In the genomic region with DNA sequence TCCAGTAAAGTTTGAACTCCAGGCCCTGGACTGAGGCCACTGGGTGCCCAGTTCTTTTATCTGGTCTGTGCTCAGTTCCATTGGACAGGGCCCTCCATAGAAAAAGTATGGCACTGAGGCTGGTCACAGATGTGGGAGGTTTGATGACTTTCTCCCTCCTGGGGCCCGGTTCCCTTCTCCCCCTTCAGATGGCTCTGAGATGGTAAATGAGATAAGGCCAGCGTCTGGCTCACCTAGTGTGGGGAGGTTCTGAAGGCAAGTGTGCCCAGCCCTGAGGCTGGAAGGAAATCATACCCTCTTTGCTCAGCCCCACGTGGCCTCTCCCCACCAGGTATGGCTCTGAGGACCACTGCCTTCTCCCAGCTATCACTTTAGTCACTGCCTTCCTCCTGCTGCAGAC, we compare ENCODE assay signal across 21 cellular contexts. TPM values are rescaled to one million over a fixed set of nuclear protein-coding genes. Genes with fewer than 3 reads are reported as not detected.
DNase-seq lines count a peak whose midpoint lies in the region; ATAC-seq and TF ChIP-seq lines count a peak whose summit lies in the region.
"Had no signal": no experiment of that assay in that cellular context is flagged by ENCODE, and none has a peak within 500 bp of the region (broad histone marks: within the 10 kb centered on the region; RNA-seq: fewer than 3 reads in every experiment).

No MANE protein-coding gene starts in this region.

- no peaks in the 10 kb centered on the region for H3K9me3 Mint-ChIP-seq in central memory CD8-positive, alpha-beta T cell
- H3K9me3 Mint-ChIP-seq in neural crest cell = no peaks in the 10 kb centered on the region
- H3K9me3 Mint-ChIP-seq: activated T-helper 2 cell treated with anti-CD3 and anti-CD28 coated beads, Interferon-gamma antibody, Interleukin-2, Interleukin-4, amounts not matched to agents 10 μg/mL and 5 μg/mL and 100 μg/mL, durations not matched to agents 14 hours and 24 hours and 36 hours; CD8-positive, alpha-beta T cell; stimulated activated naive CD8-positive, alpha-beta T cell treated with anti-CD3 and anti-CD28 coated beads, Interleukin-15, amount 100 ng/mL, for 72 hours had no signal

- H3K9me3 ChIP-seq in heart right ventricle (no peaks in the 10 kb centered on the region), right cardiac atrium (ENCODE audit: control insufficient read depth, low read length) (no peaks in the 10 kb centered on the region), uterus (no peaks in the 10 kb centered on the region), tibial nerve (no peaks in the 10 kb centered on the region)
- H3K9me3 ChIP-seq: ovary, Peyer's patch, SK-N-SH had no signal

- H3K4me1 ChIP-seq in heart right ventricle (peaks cover 19 to 67% (median 36%) of the 10 kb centered on the region in 9 donors), right cardiac atrium (ENCODE audit: control insufficient read depth, insufficient read depth, low read length) (peaks cover 2% of the 10 kb centered on the region), uterus (peaks cover 0 to 9% of the 10 kb centered on the region in 2 donors), tibial nerve (peaks cover 0 to 22% (median 0%) of the 10 kb centered on the region in 4 donors)

- DNase-seq in heart right ventricle (no peak), right cardiac atrium (no peak), neural crest cell (ENCODE audit: low read depth, low spot score) (no peak), uterus (no peak), epidermal melanocyte (ENCODE audit: insufficient read length, low spot score) (no peak), tibial nerve (ENCODE audit: low spot score in 2 of 2) (no peak)
- DNase-seq in central memory CD8-positive, alpha-beta T cell (ENCODE audit: low spot score in 2 of 2) = no peak
- DNase-seq: amygdala; CD8-positive, alpha-beta T cell; central memory CD4-positive, alpha-beta T cell; glutamatergic neuron; KBM-7; NCI-H1048; NCI-H1930; ovary; SK-N-SH; stimulated activated CD4-positive, alpha-beta T cell treated with anti-CD3 and anti-CD28 coated beads, Interleukin-2, amount 100 ng/mL, for 24 hours; stimulated activated naive CD8-positive, alpha-beta T cell treated with anti-CD3 and anti-CD28 coated beads, Interleukin-15, amount 100 ng/mL, for 72 hours had no signal

- H3K27ac Mint-ChIP-seq in central memory CD8-positive, alpha-beta T cell (ENCODE audit: low read depth) = no peak overlapping the region
- no peak overlapping the region for H3K27ac Mint-ChIP-seq in neural crest cell (ENCODE audit: unreplicated experiment)
- H3K27ac Mint-ChIP-seq: activated T-helper 2 cell treated with anti-CD3 and anti-CD28 coated beads, Interferon-gamma antibody, Interleukin-2, Interleukin-4, amounts not matched to agents 10 μg/mL and 5 μg/mL and 100 μg/mL, durations not matched to agents 14 hours and 24 hours and 36 hours; CD8-positive, alpha-beta T cell had no signal

- intact Hi-C loops in heart right ventricle (cut with DNase I) = loop anchor here in 7 of 10 donors (2.0 to 10.0 kb wide), 6 partner anchors 41 to 99 kb away; no protein-coding TSS in a partner anchor
- intact Hi-C loops in right cardiac atrium (cut with DNase I) = no loop called here
- intact Hi-C loops in uterus (cut with DNase I; ENCODE audit: low total_unique reads) = no loop called here

- peaks cover 6% of the 10 kb centered on the region for H3K4me1 Mint-ChIP-seq in central memory CD8-positive, alpha-beta T cell
- peaks cover 18% of the 10 kb centered on the region for H3K4me1 Mint-ChIP-seq in neural crest cell

- peak overlapping the region; percentile 23 for H3K4me3 Mint-ChIP-seq in central memory CD8-positive, alpha-beta T cell
- H3K4me3 Mint-ChIP-seq in neural crest cell = peak overlapping the region; percentile 66

- no peak for TF ChIP-seq CTCF in heart right ventricle (IDR thresholded peaks at IDR 0.05)
- TF ChIP-seq CTCF in neural crest cell (conservative IDR thresholded peaks at IDR 0.05) = no peak
- no peak for TF ChIP-seq CTCF in uterus (IDR thresholded peaks at IDR 0.05)
- TF ChIP-seq CTCF in tibial nerve (IDR thresholded peaks at IDR 0.05) = no peak

- H3K27me3 ChIP-seq in heart right ventricle = peaks cover 13 to 43% (median 30%) of the 10 kb centered on the region in 7 donors
- no peaks in the 10 kb centered on the region for H3K27me3 ChIP-seq in right cardiac atrium (ENCODE audit: control insufficient read depth, insufficient read depth)
- no peaks in the 10 kb centered on the region for H3K27me3 ChIP-seq in uterus
- peaks cover 0 to 50% of the 10 kb centered on the region in 2 donors for H3K27me3 ChIP-seq in tibial nerve
- H3K27me3 ChIP-seq: ovary had no signal

- TF ChIP-seq EP300 in tibial nerve (IDR thresholded peaks at IDR 0.05) = no peak

- 59 to 74% methylated on average over 3 of the region's 3 CpGs for WGBS in heart right ventricle, 2 donors
- WGBS in right cardiac atrium = 57% methylated on average over 3 of the region's 3 CpGs
- WGBS in tibial nerve, 2 donors = 80 to 92% methylated on average over 3 of the region's 3 CpGs

- peak overlapping the region in 2 of 10 donors; percentile 61 to 70 for H3K4me3 ChIP-seq in heart right ventricle
- no peak overlapping the region for H3K4me3 ChIP-seq in right cardiac atrium (ENCODE audit: low read length)
- no peak overlapping the region for H3K4me3 ChIP-seq in uterus
- no peak overlapping the region for H3K4me3 ChIP-seq in tibial nerve
- H3K4me3 ChIP-seq: ovary had no signal

- ATAC-seq in heart right ventricle (no peak), right cardiac atrium (no peak), GM21717 (IDR thresholded peaks at IDR 0.05; ENCODE audit: unreplicated experiment) (no peak)
- ATAC-seq in central memory CD8-positive, alpha-beta T cell (replicated peaks; ENCODE audit: extremely low read depth, poor library complexity, severe bottlenecking) = no peak
- ATAC-seq: CD8-positive, alpha-beta T cell; stimulated activated naive CD8-positive, alpha-beta T cell treated with anti-CD3 and anti-CD28 coated beads, Interleukin-15, amount 100 ng/mL, for 72 hours had no signal

- H3K27ac ChIP-seq in heart right ventricle (peak overlapping the region; percentile 76 to 97 (median 90)), right cardiac atrium (ENCODE audit: low read length) (no peak overlapping the region), uterus (peak overlapping the region; percentile 59 to 67), tibial nerve (no peak overlapping the region)
- H3K27ac ChIP-seq: ovary had no signal

- peaks cover 0 to 6% (median 0%) of the 10 kb centered on the region in 9 donors for H3K36me3 ChIP-seq in heart right ventricle
- no peaks in the 10 kb centered on the region for H3K36me3 ChIP-seq in uterus
- H3K36me3 ChIP-seq in tibial nerve = no peaks in the 10 kb centered on the region
- H3K36me3 ChIP-seq: ovary, Peyer's patch had no signal

- no peak for TF ChIP-seq POLR2A in uterus (IDR thresholded peaks at IDR 0.05)
- TF ChIP-seq POLR2A in tibial nerve (IDR thresholded peaks at IDR 0.05) = no peak

- H3K27me3 Mint-ChIP-seq in central memory CD8-positive, alpha-beta T cell = peaks cover 45% of the 10 kb centered on the region
- peaks cover 57% of the 10 kb centered on the region for H3K27me3 Mint-ChIP-seq in neural crest cell (ENCODE audit: low read depth)

- no peaks in the 10 kb centered on the region for H3K36me3 Mint-ChIP-seq in central memory CD8-positive, alpha-beta T cell (ENCODE audit: insufficient read depth)
- no peaks in the 10 kb centered on the region for H3K36me3 Mint-ChIP-seq in neural crest cell (ENCODE audit: low read depth)
- H3K36me3 Mint-ChIP-seq: CD8-positive, alpha-beta T cell had no signal

RNA-seq across cellular contexts. Expression of a gene that starts 1.5 kb away (rescaled TPM):
- total RNA-seq in heart right ventricle (10 to 100 TPM; 19.8 to 72.7 (median 35.6) TPM), right cardiac atrium (10 to 100 TPM in 2 of 4 donors, 1 to 10 TPM in 2; 4.1 to 12.8 (median 9.2) TPM), neural crest cell (1.0 and 1.3 TPM in 2 replicates), uterus (100 to 1,000 TPM in 3 of 4 donors, 10 to 100 TPM in 1; 65.7 to 671 (median 224) TPM), tibial nerve (100 to 1,000 TPM; 102 to 226 (median 170) TPM)
- polyA plus RNA-seq in heart right ventricle (100 to 1,000 TPM in 1 of 2 donors, 10 to 100 TPM in 1; 77.3 to 102 TPM), right cardiac atrium (23.9 TPM)
- total RNA-seq: CD8-positive, alpha-beta T cell had no signal
- polyA plus RNA-seq: SK-N-SH had no signal

RNA-seq across cellular contexts. Expression of a gene that starts 45.9 kb away (rescaled TPM):
- total RNA-seq in heart right ventricle = 1 to 10 TPM in 2 of 10 donors, under 1 TPM in 4, not detected in 4; 0.21 to 3.4 (median 0.69) TPM
- polyA plus RNA-seq in heart right ventricle = under 1 TPM; 0.15 to 0.54 TPM
- under 1 TPM in 2 of 4 donors, not detected in 2; 0.80 to 0.85 TPM for total RNA-seq in right cardiac atrium
- 0.16 TPM for polyA plus RNA-seq in right cardiac atrium
- total RNA-seq in neural crest cell = 47.1 and 49.8 TPM in 2 replicates
- 10 to 100 TPM in 1 of 4 donors, not detected in 3; 11.7 TPM for total RNA-seq in uterus
- total RNA-seq in tibial nerve = under 1 TPM in 1 of 4 donors, not detected in 3; 0.98 TPM

RNA-seq across cellular contexts. Expression of a gene that starts 46.7 kb away (rescaled TPM):
- 10 to 100 TPM; 31.5 to 63.8 (median 43.3) TPM for total RNA-seq in heart right ventricle
- polyA plus RNA-seq in heart right ventricle = 10 to 100 TPM; 55.3 to 79.4 TPM
- 10 to 100 TPM; 34.7 to 46.9 (median 42.7) TPM for total RNA-seq in right cardiac atrium
- polyA plus RNA-seq in right cardiac atrium = 58.1 TPM
- total RNA-seq in neural crest cell = 69.4 and 71.5 TPM in 2 replicates
- 10 to 100 TPM; 30.5 to 55.0 (median 45.7) TPM for total RNA-seq in uterus
- 10 to 100 TPM; 26.9 to 38.1 (median 30.1) TPM for total RNA-seq in tibial nerve

Comparison
In these comparisons a context has a peak if more than half of its experiments do, and no peak if none do; other contexts are left out.
1. H3K27ac ChIP-seq: peak in heart right ventricle (10 of 10) and uterus (2 of 2); none in right cardiac atrium (single experiment) and tibial nerve (0 of 4).
2. intact Hi-C loops: an anchor here in heart right ventricle (2.0 to 10.0 kb wide); none called in right cardiac atrium and uterus.